Comparison of ENCODE assay signal across 1 cellular context in the genomic region with DNA sequence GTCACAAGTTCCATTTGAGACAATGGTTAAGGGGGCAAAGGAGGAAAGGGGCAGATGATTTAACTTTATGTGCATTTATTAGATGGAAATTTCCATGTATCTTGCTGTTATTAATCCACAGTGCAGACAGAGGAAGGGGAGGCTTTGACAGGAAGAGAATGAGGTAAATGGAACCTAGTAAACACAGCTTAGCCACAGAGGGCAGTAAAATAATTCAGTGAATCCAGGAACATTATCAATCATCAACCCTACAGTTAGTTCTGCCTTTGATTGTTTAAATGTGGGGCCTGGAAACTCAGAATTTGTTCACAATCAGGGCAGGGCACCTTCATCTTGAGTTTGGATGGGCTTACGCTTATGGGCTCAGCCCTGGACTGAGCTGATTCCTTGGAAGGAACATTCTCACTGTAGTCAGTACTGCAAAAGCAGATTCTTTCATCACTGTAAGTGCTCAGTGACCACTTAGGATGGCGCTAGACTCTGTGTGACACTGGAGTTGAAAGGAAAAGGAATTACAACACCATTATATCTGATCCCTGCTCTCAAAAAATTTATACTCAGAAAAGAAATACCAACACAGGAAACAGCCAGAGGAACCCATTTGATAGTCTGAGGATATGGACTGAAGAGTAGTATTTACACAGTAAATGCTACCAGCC.
TF ChIP-seq lines count a peak whose summit lies in the region.

No MANE protein-coding gene starts in this region.

TF ChIP-seq in GM23338, 12 proteins besides CTCF, POLR2A, EP300 and RAD21 (continued from another document):
- TF ChIP-seq, protein P1, sequence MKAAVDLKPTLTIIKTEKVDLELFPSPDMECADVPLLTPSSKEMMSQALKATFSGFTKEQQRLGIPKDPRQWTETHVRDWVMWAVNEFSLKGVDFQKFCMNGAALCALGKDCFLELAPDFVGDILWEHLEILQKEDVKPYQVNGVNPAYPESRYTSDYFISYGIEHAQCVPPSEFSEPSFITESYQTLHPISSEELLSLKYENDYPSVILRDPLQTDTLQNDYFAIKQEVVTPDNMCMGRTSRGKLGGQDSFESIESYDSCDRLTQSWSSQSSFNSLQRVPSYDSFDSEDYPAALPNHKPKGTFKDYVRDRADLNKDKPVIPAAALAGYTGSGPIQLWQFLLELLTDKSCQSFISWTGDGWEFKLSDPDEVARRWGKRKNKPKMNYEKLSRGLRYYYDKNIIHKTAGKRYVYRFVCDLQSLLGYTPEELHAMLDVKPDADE (IDR thresholded peaks at IDR 0.05), result no peak
